In the genomic region with DNA sequence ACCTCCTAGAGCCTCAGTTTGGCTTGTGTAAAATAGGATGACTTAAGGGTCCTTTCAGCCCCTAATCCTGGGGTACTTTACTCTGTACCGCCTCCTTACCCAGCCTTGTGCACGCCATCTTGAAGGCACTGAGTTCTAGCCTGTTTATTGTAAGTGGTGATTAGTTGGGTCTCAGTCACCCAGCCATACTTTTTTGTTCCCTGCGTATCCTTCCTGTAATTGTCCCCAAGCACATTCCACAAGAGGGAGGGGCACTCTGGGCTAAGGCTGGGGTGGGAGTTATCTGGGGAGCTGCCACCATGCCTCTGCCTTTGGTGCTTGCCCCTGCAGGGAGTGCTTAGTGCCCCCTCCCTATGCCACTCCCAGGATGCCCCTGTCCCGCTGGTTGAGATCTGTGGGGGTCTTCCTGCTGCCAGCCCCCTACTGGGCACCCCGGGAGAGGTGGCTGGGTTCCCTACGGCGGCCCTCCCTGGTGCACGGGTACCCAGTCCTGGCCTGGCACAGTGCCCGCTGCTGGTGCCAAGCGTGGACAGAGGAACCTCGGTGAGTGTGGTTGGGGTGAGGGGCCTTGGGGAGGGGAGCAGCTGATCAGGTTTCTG, we compare ENCODE assay signal across 8 cellular contexts. TPM values are rescaled to one million over a fixed set of nuclear protein-coding genes. Genes with fewer than 3 reads are reported as not detected.
DNase-seq lines count a peak whose midpoint lies in the region; ATAC-seq and TF ChIP-seq lines count a peak whose summit lies in the region.

No MANE protein-coding gene starts in this region.

- no peak for TF ChIP-seq POLR2A in sigmoid colon (IDR thresholded peaks at IDR 0.05)

- intact Hi-C loops in Right ventricle myocardium inferior (cut with DNase I), result no loop called here
- intact Hi-C loops in left ventricle myocardium inferior (cut with micrococcal nuclease), result no loop called here
- intact Hi-C loops in sigmoid colon (cut with DNase I), result loop anchor here (2.0 kb wide), 1 partner anchor 55 kb away; a partner anchor contains a TSS

- H3K4me3 ChIP-seq in cardiac muscle cell (peak overlapping the region; percentile 55), left ventricle myocardium inferior (peak overlapping the region; percentile 81), sigmoid colon (peak overlapping the region; percentile 57 to 89 (median 78))

- peaks cover 50% of the 10 kb centered on the region for H3K4me1 Mint-ChIP-seq in activated CD4-positive, alpha-beta memory T cell treated with anti-CD3 and anti-CD28 coated beads, Interleukin-2, amount 10 ng/mL, durations not matched to agents 7 days and 5 days

- 7 to 18% methylated on average over 11 of the region's 11 CpGs for WGBS in sigmoid colon, 2 donors

- H3K9me3 Mint-ChIP-seq in activated CD4-positive, alpha-beta memory T cell treated with anti-CD3 and anti-CD28 coated beads, Interleukin-2, amount 10 ng/mL, durations not matched to agents 7 days and 5 days, result no peaks in the 10 kb centered on the region

- DNase-seq in cardiac muscle cell (ENCODE audit: low read depth in 1 of 2, low spot score in 1 of 2), result no peak
- DNase-seq in Right ventricle myocardium inferior (ENCODE audit: missing footprints), result no peak
- DNase-seq in activated CD4-positive, alpha-beta memory T cell treated with anti-CD3 and anti-CD28 coated beads, Interleukin-2, amount 10 ng/mL, durations not matched to agents 7 days and 5 days, result no peak
- peak; percentile 33 for DNase-seq in left ventricle myocardium inferior
- DNase-seq in sigmoid colon, result no peak
- DNase-seq in kidney glomerular epithelial cell (lab: John Stamatoyannopoulos, UW), result no peak
- no peak for DNase-seq in NCI-H1436 (lab: John Stamatoyannopoulos, UW)
- no peak for DNase-seq in AG08395 (ENCODE audit: low spot score)

- POLR2A ChIA-PET in activated CD4-positive, alpha-beta memory T cell treated with anti-CD3 and anti-CD28 coated beads, Interleukin-2, amount 10 ng/mL, durations not matched to agents 7 days and 5 days (lab: Charles Lee), result interaction anchor here (1.5 to 6.1 kb wide), 2 partner anchors 13 to 64 kb away, joined by 4 to 50 read pairs; a partner anchor contains a TSS

- TF ChIP-seq CTCF in cardiac muscle cell (IDR thresholded peaks at IDR 0.05; ENCODE audit: low read depth, low read length) (no peak), left ventricle myocardium inferior (IDR thresholded peaks at IDR 0.05; ENCODE audit: borderline replicate concordance) (no peak), sigmoid colon (IDR thresholded peaks at IDR 0.05) (no peak)

- H3K4me3 Mint-ChIP-seq in activated CD4-positive, alpha-beta memory T cell treated with anti-CD3 and anti-CD28 coated beads, Interleukin-2, amount 10 ng/mL, durations not matched to agents 7 days and 5 days, result peak overlapping the region; percentile 92

- H3K9me3 ChIP-seq in cardiac muscle cell (ENCODE audit: low read depth) (no peaks in the 10 kb centered on the region), left ventricle myocardium inferior (replicated peaks) (no peaks in the 10 kb centered on the region), sigmoid colon (no peaks in the 10 kb centered on the region)

- H3K27ac ChIP-seq in cardiac muscle cell (peak overlapping the region; percentile 89), left ventricle myocardium inferior (replicated peaks) (peak overlapping the region; percentile 89), sigmoid colon (peak overlapping the region; percentile 88 to 91 (median 90))

- H3K27me3 ChIP-seq in cardiac muscle cell, result no peaks in the 10 kb centered on the region
- no peaks in the 10 kb centered on the region for H3K27me3 ChIP-seq in left ventricle myocardium inferior (ENCODE audit: low read depth)
- H3K27me3 ChIP-seq in sigmoid colon, result no peaks in the 10 kb centered on the region

- H3K36me3 Mint-ChIP-seq in activated CD4-positive, alpha-beta memory T cell treated with anti-CD3 and anti-CD28 coated beads, Interleukin-2, amount 10 ng/mL, durations not matched to agents 7 days and 5 days (ENCODE audit: low read depth), result peaks cover 45% of the 10 kb centered on the region

- no peaks in the 10 kb centered on the region for H3K27me3 Mint-ChIP-seq in activated CD4-positive, alpha-beta memory T cell treated with anti-CD3 and anti-CD28 coated beads, Interleukin-2, amount 10 ng/mL, durations not matched to agents 7 days and 5 days

- CTCF ChIA-PET in activated CD4-positive, alpha-beta memory T cell treated with anti-CD3 and anti-CD28 coated beads, Interleukin-2, amount 10 ng/mL, durations not matched to agents 7 days and 5 days (lab: Charles Lee), result interaction anchor here (1.6 kb wide), 1 partner anchor 59 kb away, joined by 7 read pairs; no protein-coding TSS in a partner anchor

- H3K36me3 ChIP-seq in cardiac muscle cell, result peaks cover 8% of the 10 kb centered on the region
- peaks cover 27% of the 10 kb centered on the region for H3K36me3 ChIP-seq in left ventricle myocardium inferior
- peaks cover 0 to 34% (median 3%) of the 10 kb centered on the region in 4 donors for H3K36me3 ChIP-seq in sigmoid colon

- TF ChIP-seq EP300 in sigmoid colon (IDR thresholded peaks at IDR 0.05), result no peak

- no peak for ATAC-seq in Right ventricle myocardium inferior

- H3K4me1 ChIP-seq in cardiac muscle cell (ENCODE audit: low read depth) (no peaks in the 10 kb centered on the region), left ventricle myocardium inferior (peaks cover 35% of the 10 kb centered on the region), sigmoid colon (peaks cover 0 to 26% (median 19%) of the 10 kb centered on the region in 4 donors)

- peak overlapping the region; percentile 97 for H3K27ac Mint-ChIP-seq in activated CD4-positive, alpha-beta memory T cell treated with anti-CD3 and anti-CD28 coated beads, Interleukin-2, amount 10 ng/mL, durations not matched to agents 7 days and 5 days

RNA-seq across cellular contexts. Expression of a gene that starts 0.9 kb away (rescaled TPM):
- total RNA-seq in cardiac muscle cell (167 and 310 TPM in 2 replicates), Right ventricle myocardium inferior (80.0 TPM), left ventricle myocardium inferior (75.0 TPM), sigmoid colon (10 to 100 TPM; 73.7 to 96.8 (median 81.3) TPM)
- polyA plus RNA-seq in cardiac muscle cell (269 and 565 TPM in 2 replicates), sigmoid colon (100 to 1,000 TPM; 144 to 570 (median 299) TPM)
- 100 to 1,000 TPM; 350 to 352 TPM for total RNA-seq in activated CD4-positive, alpha-beta memory T cell treated with anti-CD3 and anti-CD28 coated beads, Interleukin-2, amount 10 ng/mL, durations not matched to agents 7 days and 5 days

RNA-seq across cellular contexts. Expression of a gene that starts 8.3 kb away (rescaled TPM):
- total RNA-seq in cardiac muscle cell (0.06 TPM in 1 of 2 replicates, not detected in the other), Right ventricle myocardium inferior (not detected), left ventricle myocardium inferior (not detected), sigmoid colon (not detected)
- polyA plus RNA-seq in cardiac muscle cell (not detected in 2 replicates), sigmoid colon (under 1 TPM; under 0.01 to 0.69 (median 0.38) TPM)
- total RNA-seq in activated CD4-positive, alpha-beta memory T cell treated with anti-CD3 and anti-CD28 coated beads, Interleukin-2, amount 10 ng/mL, durations not matched to agents 7 days and 5 days, result not detected

RNA-seq across cellular contexts. Expression of a gene that starts 11.2 kb away (rescaled TPM):
- 25.9 and 35.6 TPM in 2 replicates for total RNA-seq in cardiac muscle cell
- 26.7 and 44.4 TPM in 2 replicates for polyA plus RNA-seq in cardiac muscle cell
- total RNA-seq in Right ventricle myocardium inferior, result 24.3 TPM
- total RNA-seq in activated CD4-positive, alpha-beta memory T cell treated with anti-CD3 and anti-CD28 coated beads, Interleukin-2, amount 10 ng/mL, durations not matched to agents 7 days and 5 days, result 10 to 100 TPM; 24.6 to 26.2 TPM
- 18.0 TPM for total RNA-seq in left ventricle myocardium inferior
- total RNA-seq in sigmoid colon, result 10 to 100 TPM; 12.5 to 27.4 (median 16.0) TPM
- polyA plus RNA-seq in sigmoid colon, result 10 to 100 TPM; 48.3 to 76.3 (median 67.7) TPM

RNA-seq across cellular contexts. Expression of a gene that starts 32.3 kb away (rescaled TPM):
- total RNA-seq in cardiac muscle cell (1.7 and 3.5 TPM in 2 replicates), Right ventricle myocardium inferior (1.8 TPM), left ventricle myocardium inferior (1.2 TPM), sigmoid colon (1 to 10 TPM; 1.2 to 5.5 (median 2.3) TPM)
- polyA plus RNA-seq in cardiac muscle cell (3.7 and 12.9 TPM in 2 replicates), sigmoid colon (1 to 10 TPM in 2 of 3 donors, under 1 TPM in 1; 0.69 to 8.6 (median 1.2) TPM)
- 1 to 10 TPM; 3.7 to 4.9 TPM for total RNA-seq in activated CD4-positive, alpha-beta memory T cell treated with anti-CD3 and anti-CD28 coated beads, Interleukin-2, amount 10 ng/mL, durations not matched to agents 7 days and 5 days

RNA-seq across cellular contexts. Expression of a gene that starts 36.2 kb away (rescaled TPM):
- total RNA-seq in cardiac muscle cell (57.3 and 65.3 TPM in 2 replicates), Right ventricle myocardium inferior (20.9 TPM), left ventricle myocardium inferior (18.1 TPM), sigmoid colon (10 to 100 TPM; 21.4 to 33.2 (median 25.3) TPM)
- polyA plus RNA-seq in cardiac muscle cell (45.1 and 68.5 TPM in 2 replicates), sigmoid colon (10 to 100 TPM in 2 of 3 donors, 1 to 10 TPM in 1; 7.2 to 45.9 (median 14.4) TPM)
- 10 to 100 TPM; 78.0 to 82.0 TPM for total RNA-seq in activated CD4-positive, alpha-beta memory T cell treated with anti-CD3 and anti-CD28 coated beads, Interleukin-2, amount 10 ng/mL, durations not matched to agents 7 days and 5 days
